ENCODE assay signal across 24 cellular contexts in genomic region chr15:73573071-73573470, GRCh38.
DNase-seq lines count a peak whose midpoint lies in the region; ATAC-seq, FAIRE-seq and TF ChIP-seq lines count a peak whose summit lies in the region.
"Had no signal": no experiment of that assay in that cellular context is flagged by ENCODE, and none has a peak within 500 bp of the region (broad histone marks: within the 10 kb centered on the region; RNA-seq: fewer than 3 reads in every experiment).

No MANE protein-coding gene starts in this region.

- TF ChIP-seq POLR2A in stomach (IDR thresholded peaks at IDR 0.05): no peak

- H3K4me1 Mint-ChIP-seq in activated naive CD8-positive, alpha-beta T cell treated with anti-CD3 and anti-CD28 coated beads, Interleukin-2, amount 50 U/mL, for 24 hours: peaks cover 17% of the 10 kb centered on the region
- H3K4me1 Mint-ChIP-seq in activated naive CD8-positive, alpha-beta T cell treated with anti-CD3 and anti-CD28 coated beads for 36 hours: no peaks in the 10 kb centered on the region
- H3K4me1 Mint-ChIP-seq: activated naive CD4-positive, alpha-beta T cell treated with anti-CD3 and anti-CD28 coated beads, Interleukin-2, amount 50 U/mL, for 24 hours; CD14-positive monocyte; neural crest cell had no signal

- H3K27me3 ChIP-seq in WERI-Rb-1 (ENCODE audit: insufficient read depth, low read depth, severe bottlenecking): no peaks in the 10 kb centered on the region
- no peaks in the 10 kb centered on the region for H3K27me3 ChIP-seq in keratinocyte (ENCODE audit: control insufficient read depth, extremely low read depth, insufficient read depth, low read length)
- H3K27me3 ChIP-seq in stomach: no peaks in the 10 kb centered on the region

- H3K36me3 Mint-ChIP-seq in activated naive CD8-positive, alpha-beta T cell treated with anti-CD3 and anti-CD28 coated beads, Interleukin-2, amount 50 U/mL, for 24 hours (ENCODE audit: low read depth): peaks cover 29% of the 10 kb centered on the region
- H3K36me3 Mint-ChIP-seq in activated naive CD8-positive, alpha-beta T cell treated with anti-CD3 and anti-CD28 coated beads for 36 hours: peaks cover 14% of the 10 kb centered on the region

- H3K4me3 Mint-ChIP-seq in activated naive CD8-positive, alpha-beta T cell treated with anti-CD3 and anti-CD28 coated beads, Interleukin-2, amount 50 U/mL, for 24 hours: no peak overlapping the region
- H3K4me3 Mint-ChIP-seq in activated naive CD8-positive, alpha-beta T cell treated with anti-CD3 and anti-CD28 coated beads for 36 hours: no peak overlapping the region
- H3K4me3 Mint-ChIP-seq: activated naive CD4-positive, alpha-beta T cell treated with anti-CD3 and anti-CD28 coated beads, Interleukin-2, amount 50 U/mL, for 24 hours; CD14-positive monocyte; neural crest cell had no signal

- H3K27ac ChIP-seq in WERI-Rb-1: peak overlapping the region; percentile 78
- H3K27ac ChIP-seq in keratinocyte (ENCODE audit: control insufficient read depth, insufficient read depth, low read length): peak overlapping the region; percentile 28
- peak overlapping the region in 4 of 5 donors; percentile 0 to 61 (median 40) for H3K27ac ChIP-seq in stomach
- H3K27ac ChIP-seq in substantia nigra (ENCODE audit: low read depth, low read length, poor library complexity, severe bottlenecking): no peak overlapping the region

- H2AFZ ChIP-seq in keratinocyte (ENCODE audit: control insufficient read depth, low read length): no peak overlapping the region

- H3K36me3 ChIP-seq in WERI-Rb-1 (peaks cover 62% of the 10 kb centered on the region), keratinocyte (ENCODE audit: control insufficient read depth in 2 of 2, extremely low read depth in 1 of 2, insufficient read depth in 2 of 2, low read length in 2 of 2) (peaks cover 24 to 48% of the 10 kb centered on the region in 2 experiments), stomach (peaks cover 39 to 93% (median 87%) of the 10 kb centered on the region in 4 donors)

- ATAC-seq in activated naive CD8-positive, alpha-beta T cell treated with anti-CD3 and anti-CD28 coated beads, Interleukin-2, amount 50 U/mL, for 24 hours: no peak
- ATAC-seq: Panc1 had no signal

- H3K4me3 ChIP-seq in WERI-Rb-1 (ENCODE audit: low read depth, low read length) (no peak overlapping the region; the same call in 1 of the 2 replicates), keratinocyte (ENCODE audit: control insufficient read depth in 2 of 3, extremely low read depth in 1 of 3, insufficient read depth in 2 of 3, low read depth in 1 of 3, low read length in 3 of 3) (no peak overlapping the region), stomach (no peak overlapping the region)
- H3K4me3 ChIP-seq: HAP-1 had no signal

- dilution Hi-C loops in keratinocyte (cut with MboI; ENCODE audit: extremely low pct_ligation_motif_present, low sequenced_read_pairs): no loop called here

- H3K4me2 ChIP-seq in keratinocyte (ENCODE audit: control insufficient read depth, extremely low read depth, insufficient read depth, low read depth, low read length): no peak overlapping the region
- H3K4me2 ChIP-seq: SK-N-SH had no signal

- H3K4me1 ChIP-seq in keratinocyte (ENCODE audit: control insufficient read depth, extremely low read depth, insufficient read depth, low read length) (peaks cover 38% of the 10 kb centered on the region), stomach (peaks cover 22 to 71% (median 48%) of the 10 kb centered on the region in 4 donors)
- H3K4me1 ChIP-seq: HAP-1 had no signal

- H4K20me1 ChIP-seq in keratinocyte (ENCODE audit: control insufficient read depth, extremely low read depth, insufficient read depth, low read length): peaks cover 6% of the 10 kb centered on the region

- no peaks in the 10 kb centered on the region for H3K79me2 ChIP-seq in keratinocyte (ENCODE audit: control insufficient read depth, insufficient read depth, low read length)

- H3K9me3 ChIP-seq in WERI-Rb-1 (ENCODE audit: severe bottlenecking) (no peaks in the 10 kb centered on the region), keratinocyte (ENCODE audit: control insufficient read depth, low read depth, low read length) (no peaks in the 10 kb centered on the region), stomach (no peaks in the 10 kb centered on the region)
- H3K9me3 ChIP-seq: HAP-1, SK-N-SH had no signal

- intact Hi-C loops in stomach (cut with DNase I; ENCODE audit: low total_unique reads): no loop called here

- 62 to 67% (median 63%) methylated on average over 2 of the region's 2 CpGs for WGBS in stomach, 5 donors

- no peak for TF ChIP-seq EP300 in stomach (IDR thresholded peaks at IDR 0.05)

- no peak for TF ChIP-seq CTCF in WERI-Rb-1 (IDR thresholded peaks at IDR 0.05; ENCODE audit: low read depth, low read length)
- no peak for TF ChIP-seq CTCF in keratinocyte (optimal IDR thresholded peaks at IDR 0.05 in 1 of 3, IDR thresholded peaks at IDR 0.05 in 1 of 3, conservative IDR thresholded peaks at IDR 0.05 in 1 of 3; ENCODE audit: extremely low read depth in 1 of 3, insufficient read depth in 2 of 3, low read length in 3 of 3)
- TF ChIP-seq CTCF in stomach (IDR thresholded peaks at IDR 0.05): no peak
- TF ChIP-seq CTCF in GM10266 (IDR thresholded peaks at IDR 0.05; ENCODE audit: control insufficient read depth, insufficient read depth, low read depth, missing control alignments): no peak

- H3K27ac Mint-ChIP-seq in activated naive CD8-positive, alpha-beta T cell treated with anti-CD3 and anti-CD28 coated beads, Interleukin-2, amount 50 U/mL, for 24 hours: peak overlapping the region; percentile 13
- H3K27ac Mint-ChIP-seq in activated naive CD8-positive, alpha-beta T cell treated with anti-CD3 and anti-CD28 coated beads for 36 hours: no peak overlapping the region
- H3K27ac Mint-ChIP-seq: activated naive CD4-positive, alpha-beta T cell treated with anti-CD3 and anti-CD28 coated beads, Interleukin-2, amount 50 U/mL, for 24 hours had no signal

- no peaks in the 10 kb centered on the region for H3K9me3 Mint-ChIP-seq in activated naive CD8-positive, alpha-beta T cell treated with anti-CD3 and anti-CD28 coated beads, Interleukin-2, amount 50 U/mL, for 24 hours
- no peaks in the 10 kb centered on the region for H3K9me3 Mint-ChIP-seq in activated naive CD8-positive, alpha-beta T cell treated with anti-CD3 and anti-CD28 coated beads for 36 hours
- H3K9me3 Mint-ChIP-seq: activated naive CD4-positive, alpha-beta T cell treated with anti-CD3 and anti-CD28 coated beads, Interleukin-2, amount 50 U/mL, for 24 hours; CD14-positive monocyte; neural crest cell had no signal

- peaks cover 5% of the 10 kb centered on the region for H3K9me1 ChIP-seq in keratinocyte (ENCODE audit: control insufficient read depth, extremely low read depth, insufficient read depth, low read length)

- no peak for DNase-seq in activated naive CD8-positive, alpha-beta T cell treated with anti-CD3 and anti-CD28 coated beads, Interleukin-2, amount 50 U/mL, for 24 hours
- DNase-seq in activated naive CD8-positive, alpha-beta T cell treated with anti-CD3 and anti-CD28 coated beads for 36 hours: no peak
- DNase-seq in WERI-Rb-1 (peak; percentile 58), keratinocyte (ENCODE audit: low read depth, low spot score) (no peak), stomach (no peak), GM03348 (ENCODE audit: low spot score) (no peak), GM10266 (ENCODE audit: extremely low spot score) (no peak), substantia nigra (lab: John Stamatoyannopoulos, UW) (no peak)
- DNase-seq: activated CD4-positive, alpha-beta T cell treated with anti-CD3 and anti-CD28 coated beads for 4 hours; activated CD8-positive, alpha-beta memory T cell treated with anti-CD3 and anti-CD28 coated beads, Interleukin-2, amount 50 U/mL, for 48 hours; effector memory CD4-positive, alpha-beta T cell; GF-D8; mesendoderm; NCI-H774; SK-N-SH; stimulated activated CD4-positive, alpha-beta T cell treated with anti-CD3 and anti-CD28 coated beads, Interleukin-4, amount 100 ng/mL, for 4 hours; T1000 had no signal

- FAIRE-seq in keratinocyte (lab: Jason Lieb, UNC): no peak
- FAIRE-seq: GM12891, islet of Langerhans had no signal

- peak overlapping the region; percentile 2 for H3K9ac ChIP-seq in keratinocyte (ENCODE audit: control insufficient read depth, extremely low read depth, insufficient read depth, low read length)
- H3K9ac ChIP-seq: SK-N-SH had no signal

- H3K27me3 Mint-ChIP-seq in activated naive CD8-positive, alpha-beta T cell treated with anti-CD3 and anti-CD28 coated beads, Interleukin-2, amount 50 U/mL, for 24 hours: no peaks in the 10 kb centered on the region
- H3K27me3 Mint-ChIP-seq in activated naive CD8-positive, alpha-beta T cell treated with anti-CD3 and anti-CD28 coated beads for 36 hours: no peaks in the 10 kb centered on the region
- H3K27me3 Mint-ChIP-seq: activated naive CD4-positive, alpha-beta T cell treated with anti-CD3 and anti-CD28 coated beads, Interleukin-2, amount 50 U/mL, for 24 hours had no signal
